7 cellular contexts compared by ENCODE assay signal in genomic region chr14:105092124-105092911, GRCh38. TPM values are rescaled to one million over a fixed set of nuclear protein-coding genes. Genes with fewer than 3 reads are reported as not detected.
DNase-seq lines count a peak whose midpoint lies in the region; ATAC-seq and TF ChIP-seq lines count a peak whose summit lies in the region.

No MANE protein-coding gene starts in this region.

- peaks cover 33% of the 10 kb centered on the region for H3K27me3 ChIP-seq in H7 (ENCODE audit: control insufficient read depth, insufficient read depth, low read length)
- H3K27me3 ChIP-seq in psoas muscle (ENCODE audit: insufficient read depth in 3 of 3, low read length in 2 of 3): peaks cover 0 to 29% (median 7%) of the 10 kb centered on the region in 3 donors

- peaks cover 0 to 2% of the 10 kb centered on the region in 2 donors for H3K27me3 Mint-ChIP-seq in T-cell

- no peaks in the 10 kb centered on the region for H3K9me3 Mint-ChIP-seq in T-cell

- no peaks in the 10 kb centered on the region for H3K36me3 Mint-ChIP-seq in T-cell

- peak overlapping the region; percentile 68 for H3K4me3 ChIP-seq in H7 (ENCODE audit: insufficient read depth, low read depth, low read length)
- peak overlapping the region; percentile 68 for H3K4me3 ChIP-seq in fibroblast of pulmonary artery (replicated peaks; ENCODE audit: low read depth, low read length)
- H3K4me3 ChIP-seq in psoas muscle: peak overlapping the region; percentile 66

- peaks cover 15 to 24% (median 16%) of the 10 kb centered on the region in 3 donors for H3K4me1 Mint-ChIP-seq in T-cell

- intact Hi-C loops in psoas muscle (cut with DNase I): loop anchor here (5.0 kb wide), 4 partner anchors 60 to 110 kb away; partner anchors contain the start of gene JAG2 (in 1 of the 2)

- H3K4me1 ChIP-seq in psoas muscle: peaks cover 2% of the 10 kb centered on the region

- peak overlapping the region; percentile 86 to 91 for H3K27ac Mint-ChIP-seq in T-cell

- POLR2A ChIA-PET in T-cell (lab: Charles Lee): no interaction called here

- peak overlapping the region; percentile 16 for H3K27ac ChIP-seq in psoas muscle

- no peaks in the 10 kb centered on the region for H3K9me3 ChIP-seq in psoas muscle

- CTCF ChIA-PET in T-cell (lab: Charles Lee): no interaction called here

- ATAC-seq in T-cell (replicated peaks in 1 of 4) (no peak), psoas muscle (no peak)

- TF ChIP-seq CTCF in fibroblast of pulmonary artery (IDR thresholded peaks at IDR 0.05; ENCODE audit: low read length, missing control alignments) (no peak), psoas muscle (IDR thresholded peaks at IDR 0.05) (no peak)

- peak overlapping the region; percentile 79 to 84 (median 84) for H3K4me3 Mint-ChIP-seq in T-cell

- 69 to 76% (median 69%) methylated on average over 21 to 25 of the region's 25 CpGs for WGBS in psoas muscle, 3 donors

- no peaks in the 10 kb centered on the region for H3K36me3 ChIP-seq in H7 (replicated peaks; ENCODE audit: control insufficient read depth, insufficient read depth, low read length)
- H3K36me3 ChIP-seq in psoas muscle (ENCODE audit: insufficient read depth in 1 of 2, low read depth in 1 of 2): no peaks in the 10 kb centered on the region

- peak; percentile 76 for DNase-seq in H7
- DNase-seq in T-cell: peak in 1 of 34 experiments; percentile 15
- DNase-seq in fibroblast of pulmonary artery (ENCODE audit: low read depth): no peak
- DNase-seq in psoas muscle: no peak
- DNase-seq in HPDE6-E6E7 (ENCODE audit: extremely low spot score): no peak
- no peak for DNase-seq in NCI-H510A (lab: John Stamatoyannopoulos, UW)
- no peak for DNase-seq in COR-L47 (lab: John Stamatoyannopoulos, UW)

RNA-seq across cellular contexts. Expression of gene GPR132, which starts 27.1 kb away (rescaled TPM):
- total RNA-seq in H7 (2014; rRNA removed; shearing (Covaris generic)): not detected in 2 replicates
- 10 to 100 TPM; 47.0 to 58.0 (median 49.7) TPM for total RNA-seq in T-cell
- total RNA-seq in psoas muscle: under 1 TPM; 0.34 to 0.60 (median 0.41) TPM
- under 1 TPM; 0.08 to 0.14 (median 0.13) TPM for polyA plus RNA-seq in psoas muscle

Comparison
In these comparisons a context has a peak if more than half of its experiments do, and no peak if none do; other contexts are left out.
1. RNA of gene GPR132, which starts 27.1 kb away (total RNA-seq): 47.0 to 58.0 TPM in T-cell; 0.34 to 0.60 TPM in psoas muscle and not detected in H7; every median in the first group is over 10 times any median in the second.
2. Peak in every context shown above with its lines, with median percentiles within 50 percentile points of each other: H3K4me3 ChIP-seq.